In the genomic region with DNA sequence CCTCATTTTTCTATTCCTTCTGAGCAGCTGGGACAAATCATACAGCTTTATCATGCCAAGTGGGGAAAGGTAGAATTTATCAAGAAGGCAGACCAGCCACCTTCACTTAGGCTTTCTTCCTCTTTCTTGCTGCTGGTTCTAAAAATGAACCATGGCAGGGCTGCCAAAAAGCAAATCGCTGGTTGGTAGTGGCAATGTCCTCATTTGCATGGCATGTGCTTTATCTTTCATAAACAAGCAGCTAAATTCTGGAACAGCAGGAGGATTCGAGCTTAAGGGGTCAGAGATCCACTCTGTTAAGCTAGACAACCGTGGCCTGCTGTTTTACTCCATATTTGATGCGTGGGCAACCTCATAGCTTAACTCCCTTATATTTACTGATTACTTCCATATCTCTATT, we compare ENCODE assay signal across 20 cellular contexts.
DNase-seq lines count a peak whose midpoint lies in the region; ATAC-seq, FAIRE-seq and TF ChIP-seq lines count a peak whose summit lies in the region.
"Had no signal": no experiment of that assay in that cellular context is flagged by ENCODE, and none has a peak within 500 bp of the region (broad histone marks: within the 10 kb centered on the region; RNA-seq: fewer than 3 reads in every experiment).

No MANE protein-coding gene starts in this region.

- no peak overlapping the region for H2BK120ac ChIP-seq in trophoblast cell (ENCODE audit: insufficient read depth, low read length, poor library complexity)

- H3K27ac Mint-ChIP-seq in Calu3 (ENCODE audit: unreplicated experiment) (peak overlapping the region; percentile 75), naive B cell (peak overlapping the region in 5 of 6 donors; percentile 50 to 87 (median 79)), MCF 10A (ENCODE audit: low read depth, unreplicated experiment) (no peak overlapping the region)
- H3K27ac Mint-ChIP-seq: activated CD4-positive, alpha-beta T cell treated with anti-CD3 and anti-CD28 coated beads, Interleukin-2, amount 10 ng/mL, durations not matched to agents 24 days and 14 days; activated naive CD4-positive, alpha-beta T cell treated with anti-CD3 and anti-CD28 coated beads, Interleukin-2, amount 50 U/mL, for 24 hours had no signal

- no peak overlapping the region for H4K8ac ChIP-seq in trophoblast cell (ENCODE audit: low read depth, low read length)

- H3K9me3 ChIP-seq in Karpas-422 (ENCODE audit: low read length) (no peaks in the 10 kb centered on the region), psoas muscle (no peaks in the 10 kb centered on the region), trophoblast cell (ENCODE audit: insufficient read depth, low read depth, low read length) (no peaks in the 10 kb centered on the region)
- H3K9me3 ChIP-seq: sigmoid colon, tibial artery had no signal

- no peak overlapping the region for H3K4ac ChIP-seq in trophoblast cell (ENCODE audit: low read depth, low read length)

- intact Hi-C loops in Calu3 (cut with micrococcal nuclease; ENCODE audit: unreplicated experiment): no loop called here
- intact Hi-C loops in psoas muscle (cut with DNase I): no loop called here
- intact Hi-C loops in MCF 10A (cut with micrococcal nuclease): no loop called here

- WGBS in psoas muscle, 3 donors: 26 to 44% (median 30%) methylated on average over 4 of the region's 4 CpGs
- no CpG with 5 or more reads among the region's 4 CpGs for WGBS in trophoblast cell (ENCODE audit: extremely low coverage, insufficient coverage, insufficient read length)

- FAIRE-seq in RCC 7860 (lab: Jason Lieb, UNC): no peak
- FAIRE-seq: H1, HTR-8/SVneo had no signal

- H3K4me1 Mint-ChIP-seq in Calu3 (ENCODE audit: low read depth, unreplicated experiment): peaks cover 10% of the 10 kb centered on the region
- peaks cover 16 to 24% (median 22%) of the 10 kb centered on the region in 3 donors for H3K4me1 Mint-ChIP-seq in naive B cell
- peaks cover 13% of the 10 kb centered on the region for H3K4me1 Mint-ChIP-seq in MCF 10A (ENCODE audit: insufficient read depth, unreplicated experiment)
- H3K4me1 Mint-ChIP-seq: activated CD4-positive, alpha-beta T cell treated with anti-CD3 and anti-CD28 coated beads, Interleukin-2, amount 10 ng/mL, durations not matched to agents 24 days and 14 days; activated naive CD4-positive, alpha-beta T cell treated with anti-CD3 and anti-CD28 coated beads, Interleukin-2, amount 50 U/mL, for 24 hours had no signal

- H3K36me3 Mint-ChIP-seq in Calu3 (ENCODE audit: insufficient read depth, unreplicated experiment) (no peaks in the 10 kb centered on the region), naive B cell (peaks cover 0 to 4% of the 10 kb centered on the region in 2 donors), MCF 10A (ENCODE audit: insufficient read depth, unreplicated experiment) (no peaks in the 10 kb centered on the region)
- H3K36me3 Mint-ChIP-seq: activated naive CD4-positive, alpha-beta T cell treated with anti-CD3 and anti-CD28 coated beads, Interleukin-2, amount 50 U/mL, for 24 hours had no signal

- no peaks in the 10 kb centered on the region for H3K9me3 Mint-ChIP-seq in Calu3 (ENCODE audit: low read depth, unreplicated experiment)
- H3K9me3 Mint-ChIP-seq in naive B cell: peaks cover 2 to 8% (median 5%) of the 10 kb centered on the region in 7 donors
- peaks cover 7% of the 10 kb centered on the region for H3K9me3 Mint-ChIP-seq in MCF 10A (ENCODE audit: unreplicated experiment)
- H3K9me3 Mint-ChIP-seq: activated CD4-positive, alpha-beta T cell treated with anti-CD3 and anti-CD28 coated beads, Interleukin-2, amount 10 ng/mL, durations not matched to agents 24 days and 14 days; activated naive CD4-positive, alpha-beta T cell treated with anti-CD3 and anti-CD28 coated beads, Interleukin-2, amount 50 U/mL, for 24 hours had no signal

- no peak overlapping the region for H3K27ac ChIP-seq in Karpas-422 (ENCODE audit: low read length)
- no peak overlapping the region for H3K27ac ChIP-seq in psoas muscle
- H3K27ac ChIP-seq in trophoblast cell (ENCODE audit: low read depth, low read length): no peak overlapping the region
- H3K27ac ChIP-seq: C4-2B, sigmoid colon had no signal

- no peak overlapping the region for H3K4me2 ChIP-seq in Karpas-422 (ENCODE audit: low read depth, low read length, poor library complexity, severe bottlenecking)
- H3K4me2 ChIP-seq in trophoblast cell (ENCODE audit: low read length): no peak overlapping the region

- peaks cover 9% of the 10 kb centered on the region for H3K4me1 ChIP-seq in Karpas-422 (ENCODE audit: low read length)
- H3K4me1 ChIP-seq in psoas muscle: no peaks in the 10 kb centered on the region
- no peaks in the 10 kb centered on the region for H3K4me1 ChIP-seq in trophoblast cell (ENCODE audit: control insufficient read depth in 1 of 2, insufficient read depth in 2 of 2, low read length in 2 of 2)

- H2BK12ac ChIP-seq in trophoblast cell (ENCODE audit: low read length): no peak overlapping the region

- no peak overlapping the region for H3K18ac ChIP-seq in trophoblast cell (ENCODE audit: low read length)

- H3K27me3 Mint-ChIP-seq in Calu3 (ENCODE audit: unreplicated experiment): no peaks in the 10 kb centered on the region
- H3K27me3 Mint-ChIP-seq in naive B cell: peaks cover 5 to 7% (median 5%) of the 10 kb centered on the region in 3 donors
- no peaks in the 10 kb centered on the region for H3K27me3 Mint-ChIP-seq in MCF 10A (ENCODE audit: insufficient read depth, unreplicated experiment)

- no peak overlapping the region for H2AK5ac ChIP-seq in trophoblast cell (ENCODE audit: low read length)

- H3K79me2 ChIP-seq in Karpas-422 (ENCODE audit: low read length) (no peaks in the 10 kb centered on the region), trophoblast cell (ENCODE audit: control insufficient read depth, insufficient read depth, low read length, poor library complexity) (no peaks in the 10 kb centered on the region)

- ATAC-seq in naive B cell (ENCODE audit: low read depth in 2 of 2) (peak; percentile 73 to 83), psoas muscle (no peak)

- BruUV-seq in Calu3 (replicated peaks; lab: Mats Ljungman, UMichigan) (no TSS peak), MCF 10A (replicated peaks; lab: Mats Ljungman, UMichigan) (no TSS peak)

- H3K4me3 ChIP-seq in Karpas-422 (ENCODE audit: low read length): no peak overlapping the region
- H3K4me3 ChIP-seq in choroid plexus epithelial cell (ENCODE audit: low read depth, low read length): no peak overlapping the region
- no peak overlapping the region for H3K4me3 ChIP-seq in psoas muscle
- H3K4me3 ChIP-seq in trophoblast cell (ENCODE audit: low read depth, low read length): no peak overlapping the region
- H3K4me3 ChIP-seq: sigmoid colon, tibial artery had no signal

- H3K36me3 ChIP-seq in Karpas-422 (ENCODE audit: insufficient read depth, low read length) (no peaks in the 10 kb centered on the region), psoas muscle (ENCODE audit: insufficient read depth in 1 of 2, low read depth in 1 of 2) (no peaks in the 10 kb centered on the region), trophoblast cell (ENCODE audit: control insufficient read depth in 1 of 2, insufficient read depth in 2 of 2, low read length in 2 of 2) (no peaks in the 10 kb centered on the region)
- H3K36me3 ChIP-seq: sigmoid colon, tibial artery had no signal

- no peak for TF ChIP-seq CTCF in Calu3 (IDR thresholded peaks at IDR 0.05; ENCODE audit: unreplicated experiment)
- TF ChIP-seq CTCF in choroid plexus epithelial cell (conservative IDR thresholded peaks at IDR 0.05; ENCODE audit: low read depth, low read length): no peak
- TF ChIP-seq CTCF in psoas muscle (IDR thresholded peaks at IDR 0.05): no peak
- TF ChIP-seq CTCF in MCF 10A (IDR thresholded peaks at IDR 0.05; ENCODE audit: unreplicated experiment): no peak

- CTCF ChIA-PET in Calu3 (lab: Charles Lee): interaction anchor here (1.3 kb wide), 1 partner anchor 12 kb away, joined by 3 read pairs; no protein-coding TSS in a partner anchor
- CTCF ChIA-PET in MCF 10A (lab: Yijun Ruan, JAX): interaction anchor here (0.6 to 27.8 kb wide), 5 partner anchors 13 to 240 kb away, joined by 3 to 599 read pairs (median 4); no protein-coding TSS in a partner anchor

- no peaks in the 10 kb centered on the region for H3K79me1 ChIP-seq in trophoblast cell (ENCODE audit: low read length)

- POLR2A ChIA-PET in MCF 10A (lab: Yijun Ruan, JAX): no interaction called here

- no peak overlapping the region for H3K4me3 Mint-ChIP-seq in Calu3 (ENCODE audit: low read depth, unreplicated experiment)
- H3K4me3 Mint-ChIP-seq in naive B cell: peak overlapping the region in 6 of 8 donors; percentile 35 to 78 (median 64)
- no peak overlapping the region for H3K4me3 Mint-ChIP-seq in MCF 10A (ENCODE audit: unreplicated experiment)
- H3K4me3 Mint-ChIP-seq: activated CD4-positive, alpha-beta T cell treated with anti-CD3 and anti-CD28 coated beads, Interleukin-2, amount 10 ng/mL, durations not matched to agents 24 days and 14 days; activated naive CD4-positive, alpha-beta T cell treated with anti-CD3 and anti-CD28 coated beads, Interleukin-2, amount 50 U/mL, for 24 hours had no signal

- no peaks in the 10 kb centered on the region for H3K27me3 ChIP-seq in Karpas-422 (ENCODE audit: low read length)
- H3K27me3 ChIP-seq in psoas muscle (ENCODE audit: insufficient read depth in 3 of 3, low read length in 2 of 3): no peaks in the 10 kb centered on the region
- H3K27me3 ChIP-seq in trophoblast cell (ENCODE audit: insufficient read depth, low read length): peaks cover 2% of the 10 kb centered on the region
- H3K27me3 ChIP-seq: sigmoid colon, tibial artery had no signal

- H3K23ac ChIP-seq in trophoblast cell (ENCODE audit: low read length): no peak overlapping the region

- no peaks in the 10 kb centered on the region for H3K9me2 ChIP-seq in Karpas-422 (replicated peaks; ENCODE audit: insufficient read depth, low read length)

- H3K9ac ChIP-seq in Karpas-422 (ENCODE audit: low read length): no peak overlapping the region
- H3K9ac ChIP-seq in trophoblast cell (ENCODE audit: low read length): no peak overlapping the region

- H2AFZ ChIP-seq in Karpas-422 (ENCODE audit: low read length): no peak overlapping the region
- no peak overlapping the region for H2AFZ ChIP-seq in trophoblast cell (ENCODE audit: insufficient read depth, low read length, poor library complexity)

- no peak overlapping the region for H4K91ac ChIP-seq in trophoblast cell (ENCODE audit: low read depth, low read length)

- H4K20me1 ChIP-seq in Karpas-422 (ENCODE audit: insufficient read depth, low read depth, low read length): no peaks in the 10 kb centered on the region

- H4K12ac ChIP-seq in trophoblast cell (ENCODE audit: low read depth, low read length): no peak overlapping the region

- H3K14ac ChIP-seq in trophoblast cell (ENCODE audit: low read length): no peak overlapping the region

- DNase-seq in Calu3 (no peak), Karpas-422 (peak; percentile 61), choroid plexus epithelial cell (ENCODE audit: low read depth) (peak; percentile 28), naive B cell (peak; percentile 11), psoas muscle (no peak), RCC 7860 (ENCODE audit: low spot score) (no peak), trophoblast cell (no peak), MCF 10A (ENCODE audit: unreplicated experiment) (no peak)
- DNase-seq: activated CD4-positive, alpha-beta T cell treated with anti-CD3 and anti-CD28 coated beads, Interleukin-2, amount 10 ng/mL, durations not matched to agents 24 days and 14 days; activated T-cell treated with anti-CD3 and anti-CD28 coated beads for 4 hours; central memory CD4-positive, alpha-beta T cell; NCI-H774; sigmoid colon; stimulated activated CD4-positive, alpha-beta T cell treated with anti-CD3 and anti-CD28 coated beads, Interleukin-4, amount 100 ng/mL, for 1 hour; stimulated activated CD8-positive, alpha-beta memory T cell treated with anti-CD3 and anti-CD28 coated beads, Interleukin-4, amount 100 ng/mL, for 48 hours had no signal

- H2BK5ac ChIP-seq in trophoblast cell (ENCODE audit: low read depth, low read length, poor library complexity): no peak overlapping the region

Comparison
In these comparisons a context has a peak if more than half of its experiments do, and no peak if none do; other contexts are left out.
1. DNase-seq: peak in Karpas-422 (single experiment), choroid plexus epithelial cell (single experiment) and naive B cell (single experiment); none in Calu3 (single experiment), psoas muscle (0 of 2), RCC 7860 (single experiment), trophoblast cell (0 of 2) and MCF 10A (single experiment).
2. H3K4me3 Mint-ChIP-seq: peak in naive B cell (6 of 8); none in Calu3 (single experiment) and MCF 10A (single experiment).
3. ATAC-seq: peak in naive B cell (2 of 2); none in psoas muscle (0 of 4).